16 cellular contexts compared by ENCODE assay signal in genomic region chr7:27260211-27260610, GRCh38. TPM values are rescaled to one million over a fixed set of nuclear protein-coding genes. Genes with fewer than 3 reads are reported as not detected.
A peak's percentile ranks its signal among the peaks of the same experiment; 100 is the strongest.
DNase-seq lines count a peak whose midpoint lies in the region; ATAC-seq and TF ChIP-seq lines count a peak whose summit lies in the region.
"Had no signal": no experiment of that assay in that cellular context is flagged by ENCODE, and none has a peak within 500 bp of the region (broad histone marks: within the 10 kb centered on the region; RNA-seq: fewer than 3 reads in every experiment).

No MANE protein-coding gene starts in this region.

- H3K14ac ChIP-seq in trophoblast cell (ENCODE audit: low read length): no peak overlapping the region

- H3K27me3 Mint-ChIP-seq in Caco-2 (ENCODE audit: insufficient read depth, unreplicated experiment): no peaks in the 10 kb centered on the region

- WGBS in trophoblast cell (ENCODE audit: extremely low coverage, insufficient coverage, insufficient read length): no CpG with 5 or more reads among the region's 5 CpGs

- no peak overlapping the region for H4K91ac ChIP-seq in trophoblast cell (ENCODE audit: low read depth, low read length)

- H3K4me2 ChIP-seq in PC-9: peak overlapping the region; percentile 13
- no peak overlapping the region for H3K4me2 ChIP-seq in trophoblast cell (ENCODE audit: low read length)
- H3K4me2 ChIP-seq: A549, BLaER1, KMS-11 had no signal

- no peak overlapping the region for H3K4me3 ChIP-seq in Caco-2 (ENCODE audit: low read depth, low read length)
- no peak overlapping the region for H3K4me3 ChIP-seq in PC-9
- H3K4me3 ChIP-seq in trophoblast cell (ENCODE audit: low read depth, low read length): no peak overlapping the region
- H3K4me3 ChIP-seq: A549, BLaER1 had no signal

- H4K12ac ChIP-seq in trophoblast cell (ENCODE audit: low read depth, low read length): no peak overlapping the region

- H3K4ac ChIP-seq in trophoblast cell (ENCODE audit: low read depth, low read length): no peak overlapping the region

- intact Hi-C loops in Caco-2 (cut with micrococcal nuclease; ENCODE audit: unreplicated experiment) (loop anchor here (5.0 kb wide), 1 partner anchor 87 kb away; no protein-coding TSS in a partner anchor), PC-9 (cut with micrococcal nuclease; ENCODE audit: unreplicated experiment) (loop anchor here (5.0 kb wide), 1 partner anchor 162 kb away; no protein-coding TSS in a partner anchor)

- no peak overlapping the region for H3K18ac ChIP-seq in trophoblast cell (ENCODE audit: low read length)

- peaks cover 12% of the 10 kb centered on the region; the same call in 1 of the 2 replicates for H3F3A ChIP-seq in PC-9 (ENCODE audit: insufficient read depth, low read depth)

- H3K36me3 ChIP-seq in Caco-2 (ENCODE audit: control insufficient read depth, insufficient read depth, low read length): no peaks in the 10 kb centered on the region
- no peaks in the 10 kb centered on the region for H3K36me3 ChIP-seq in PC-9 (ENCODE audit: low read depth)
- H3K36me3 ChIP-seq in trophoblast cell (ENCODE audit: control insufficient read depth in 1 of 2, insufficient read depth in 2 of 2, low read length in 2 of 2): no peaks in the 10 kb centered on the region
- H3K36me3 ChIP-seq: BLaER1 had no signal

- H2BK5ac ChIP-seq in trophoblast cell (ENCODE audit: low read depth, low read length, poor library complexity): no peak overlapping the region

- H3K4me1 Mint-ChIP-seq in Caco-2 (ENCODE audit: low read depth, unreplicated experiment): peaks cover 56% of the 10 kb centered on the region

- no peak overlapping the region for H3K9ac ChIP-seq in trophoblast cell (ENCODE audit: low read length)
- H3K9ac ChIP-seq: BLaER1, KMS-11 had no signal

- no peaks in the 10 kb centered on the region for H3K9me2 ChIP-seq in PC-9 (ENCODE audit: insufficient read depth)

- POLR2A ChIA-PET in Caco-2 (lab: Charles Lee): no interaction called here
- POLR2A ChIA-PET in PC-9 (lab: Charles Lee; ENCODE audit: unreplicated experiment): interaction anchor here (0.7 kb wide), 1 partner anchor 499 kb away, joined by 4 read pairs; no protein-coding TSS in a partner anchor

- H3K36me3 Mint-ChIP-seq in Caco-2 (ENCODE audit: insufficient read depth, unreplicated experiment): no peaks in the 10 kb centered on the region
- H3K36me3 Mint-ChIP-seq: CD8-positive, alpha-beta T cell had no signal

- H3K4me1 ChIP-seq in Caco-2 (peaks cover 54% of the 10 kb centered on the region), PC-9 (replicated peaks; ENCODE audit: insufficient read depth) (peaks cover 22% of the 10 kb centered on the region), trophoblast cell (ENCODE audit: control insufficient read depth in 1 of 2, insufficient read depth in 2 of 2, low read length in 2 of 2) (peaks cover 0 to 9% of the 10 kb centered on the region in 2 experiments)
- H3K4me1 ChIP-seq: A549 had no signal

- H3K27ac Mint-ChIP-seq in Caco-2 (ENCODE audit: unreplicated experiment): no peak overlapping the region
- H3K27ac Mint-ChIP-seq: CD8-positive, alpha-beta T cell had no signal

- H3K79me1 ChIP-seq in trophoblast cell (ENCODE audit: low read length): no peaks in the 10 kb centered on the region

- H3K27ac ChIP-seq in PC-9: no peak overlapping the region
- no peak overlapping the region for H3K27ac ChIP-seq in trophoblast cell (ENCODE audit: low read depth, low read length)
- H3K27ac ChIP-seq: A549, BLaER1, KMS-11 had no signal

- BruUV-seq in Caco-2 (replicated peaks; lab: Mats Ljungman, UMichigan): no TSS peak
- no TSS peak for BruUV-seq in PC-9 (replicated peaks; lab: Mats Ljungman, UMichigan)

- no peaks in the 10 kb centered on the region for H3K9me3 ChIP-seq in Caco-2
- no peaks in the 10 kb centered on the region for H3K9me3 ChIP-seq in PC-9 (ENCODE audit: insufficient read depth, low read depth)
- no peaks in the 10 kb centered on the region for H3K9me3 ChIP-seq in trophoblast cell (ENCODE audit: insufficient read depth, low read depth, low read length)
- H3K9me3 ChIP-seq: A549, BLaER1 had no signal

- H3K4me3 Mint-ChIP-seq in Caco-2 (ENCODE audit: unreplicated experiment): no peak overlapping the region
- H3K4me3 Mint-ChIP-seq: CD8-positive, alpha-beta T cell; H9 had no signal

- H3K79me2 ChIP-seq in PC-9 (ENCODE audit: low read depth) (no peaks in the 10 kb centered on the region), trophoblast cell (ENCODE audit: control insufficient read depth, insufficient read depth, low read length, poor library complexity) (no peaks in the 10 kb centered on the region)

- H3K9me3 Mint-ChIP-seq in Caco-2 (ENCODE audit: unreplicated experiment): no peaks in the 10 kb centered on the region
- H3K9me3 Mint-ChIP-seq: CD8-positive, alpha-beta T cell; H9 had no signal

- CTCF ChIA-PET in Caco-2 (lab: Charles Lee) (interaction anchor here (0.6 to 0.7 kb wide), 2 partner anchors 184 to 514 kb away, joined by 3 to 4 read pairs; no protein-coding TSS in a partner anchor), PC-9 (lab: Charles Lee) (no interaction called here)

- ATAC-seq in GM19035 (IDR thresholded peaks at IDR 0.05; ENCODE audit: unreplicated experiment): no peak
- ATAC-seq: A549; CD8-positive, alpha-beta T cell had no signal

- no peak overlapping the region for H4K8ac ChIP-seq in trophoblast cell (ENCODE audit: low read depth, low read length)

- H2AK5ac ChIP-seq in trophoblast cell (ENCODE audit: low read length): no peak overlapping the region

- H2BK120ac ChIP-seq in trophoblast cell (ENCODE audit: insufficient read depth, low read length, poor library complexity): no peak overlapping the region

- H3K27me3 ChIP-seq in Caco-2 (replicated peaks; ENCODE audit: control insufficient read depth, insufficient read depth, low read length) (no peaks in the 10 kb centered on the region), PC-9 (ENCODE audit: insufficient read depth, low read depth) (no peaks in the 10 kb centered on the region), trophoblast cell (ENCODE audit: insufficient read depth, low read length) (peaks cover 4% of the 10 kb centered on the region)
- H3K27me3 ChIP-seq: BLaER1 had no signal

- H4K20me1 ChIP-seq in PC-9 (ENCODE audit: insufficient read depth): no peaks in the 10 kb centered on the region
- H4K20me1 ChIP-seq: BLaER1 had no signal

- no peak overlapping the region for H2AFZ ChIP-seq in PC-9
- no peak overlapping the region for H2AFZ ChIP-seq in trophoblast cell (ENCODE audit: insufficient read depth, low read length, poor library complexity)

- H3K23ac ChIP-seq in trophoblast cell (ENCODE audit: low read length): no peak overlapping the region

- TF ChIP-seq CTCF in Caco-2 (IDR thresholded peaks at IDR 0.05; ENCODE audit: insufficient read depth in 1 of 2, low read depth in 1 of 2, low read length in 1 of 2, severe bottlenecking in 1 of 2, unreplicated experiment in 1 of 2) (no peak), PC-9 (conservative IDR thresholded peaks at IDR 0.05) (no peak)

- H2BK12ac ChIP-seq in trophoblast cell (ENCODE audit: low read length): no peak overlapping the region

- DNase-seq in Caco-2 (peak; percentile 31 to 56), HuH-7.5 (ENCODE audit: low spot score) (peak; percentile 5), PC-9 (peak; percentile 18 to 80), trophoblast cell (peak; percentile 75 to 96), foreskin melanocyte (no peak), mucosa of gallbladder (ENCODE audit: low spot score) (no peak)
- DNase-seq: CD8-positive, alpha-beta T cell; DMS79; GF-D8; H9 had no signal

RNA-seq across cellular contexts. Expression of gene EVX1, which starts 17.6 kb away (rescaled TPM):
- total RNA-seq in Caco-2 (2022) (not detected in 2 replicates), PC-9 (2021) (not detected in 2 replicates), mucosa of gallbladder (not detected)
- polyA plus RNA-seq in trophoblast cell (2013): 0.78 and 0.81 TPM in 2 replicates
- total RNA-seq: Daoy, H1, H9 had no signal
- polyA plus RNA-seq: H1 had no signal

Comparison
In these comparisons a context has a peak if more than half of its experiments do, and no peak if none do; other contexts are left out.
1. DNase-seq: peak in Caco-2 (2 of 2), HuH-7.5 (single experiment), PC-9 (2 of 2) and trophoblast cell (2 of 2); none in foreskin melanocyte (single experiment) and mucosa of gallbladder (single experiment).